14 cellular contexts compared by ENCODE assay signal in genomic region chr22:46089426-46090041, GRCh38.
DNase-seq lines count a peak whose midpoint lies in the region; ATAC-seq and TF ChIP-seq lines count a peak whose summit lies in the region.
"Had no signal": no experiment of that assay in that cellular context is flagged by ENCODE, and none has a peak within 500 bp of the region (broad histone marks: within the 10 kb centered on the region; RNA-seq: fewer than 3 reads in every experiment).

No MANE protein-coding gene starts in this region.

- no peaks in the 10 kb centered on the region for H3K27me3 ChIP-seq in muscle layer of colon (ENCODE audit: control insufficient read depth in 1 of 2, insufficient read depth in 2 of 2, low read length in 2 of 2)
- no peaks in the 10 kb centered on the region for H3K27me3 ChIP-seq in tibial nerve

- no peak for ATAC-seq in HG03521 (IDR thresholded peaks at IDR 0.05; ENCODE audit: unreplicated experiment)
- no peak for ATAC-seq in GM18870 (IDR thresholded peaks at IDR 0.05; ENCODE audit: unreplicated experiment)
- ATAC-seq: stimulated activated effector memory CD8-positive, alpha-beta T cell treated with anti-CD3 and anti-CD28 coated beads, Interleukin-12 subunit alpha, Interleukin-12 subunit beta, amount 100 ng/mL, for 72 hours had no signal

- peak overlapping the region; percentile 37 for H3K9ac ChIP-seq in muscle layer of colon (ENCODE audit: low read length)

- TF ChIP-seq POLR2A in tibial nerve (IDR thresholded peaks at IDR 0.05) = no peak

- peaks cover 32% of the 10 kb centered on the region for H3K36me3 ChIP-seq in muscle layer of colon (ENCODE audit: insufficient read depth, low read length)
- peaks cover 0 to 18% (median 0%) of the 10 kb centered on the region in 3 donors for H3K36me3 ChIP-seq in tibial nerve

- H3K4me3 ChIP-seq in fibroblast of the aortic adventitia (ENCODE audit: low read depth, low read length) (peak overlapping the region; percentile 57), muscle layer of colon (ENCODE audit: low read depth in 1 of 2, low read length in 2 of 2) (peak overlapping the region in 1 of 2 donors; percentile 32), tibial nerve (peak overlapping the region in 2 of 4 donors; percentile 17 to 43)

- no peak for TF ChIP-seq EP300 in tibial nerve (IDR thresholded peaks at IDR 0.05)

- H3K27ac ChIP-seq in VCaP (peak overlapping the region; percentile 14; the same call in 1 of the 2 replicates), muscle layer of colon (ENCODE audit: low read depth, low read length) (peak overlapping the region; percentile 96), tibial nerve (peak overlapping the region; percentile 73 to 99 (median 85))

- DNase-seq in fibroblast of the aortic adventitia (ENCODE audit: low read depth) = no peak
- peak in 1 of 2 donors; percentile 13 for DNase-seq in tibial nerve (ENCODE audit: low spot score in 2 of 2)
- no peak for DNase-seq in globus pallidus (ENCODE audit: low spot score)
- DNase-seq in stimulated activated CD4-positive, alpha-beta T cell treated with anti-CD3 and anti-CD28 coated beads, Interleukin-2, amount 100 ng/mL, for 48 hours = no peak
- DNase-seq: activated CD8-positive, alpha-beta memory T cell treated with anti-CD3 and anti-CD28 coated beads for 24 hours; activated naive CD8-positive, alpha-beta T cell treated with anti-CD3 and anti-CD28 coated beads for 36 hours; erythroblast; stimulated activated CD4-positive, alpha-beta T cell treated with anti-CD3 and anti-CD28 coated beads, Interleukin-12 subunit alpha, Interleukin-12 subunit beta, amount 100 ng/mL, for 4 hours; T-helper 2 cell had no signal

- H3K4me1 ChIP-seq in muscle layer of colon (ENCODE audit: insufficient read depth, low read length) (peaks cover 99% of the 10 kb centered on the region), tibial nerve (peaks cover 9 to 100% (median 94%) of the 10 kb centered on the region in 4 donors)

- WGBS in tibial nerve, 2 donors = 52 to 55% methylated on average over 22 to 23 of the region's 24 CpGs

- TF ChIP-seq CTCF in VCaP (conservative IDR thresholded peaks at IDR 0.05) (no peak), fibroblast of the aortic adventitia (IDR thresholded peaks at IDR 0.05; ENCODE audit: insufficient read depth, low read length) (no peak), tibial nerve (IDR thresholded peaks at IDR 0.05) (no peak)

- H3K9me3 ChIP-seq in muscle layer of colon (ENCODE audit: low read length) (no peaks in the 10 kb centered on the region), tibial nerve (no peaks in the 10 kb centered on the region)

Comparison
In these comparisons a context has a peak if more than half of its experiments do, and no peak if none do; other contexts are left out.
1. H3K27ac ChIP-seq: peak in every context shown above with its lines; median percentile 96 in muscle layer of colon; 85 in tibial nerve; 14 in VCaP.